18 cellular contexts compared by ENCODE assay signal in genomic region chr10:119973261-119973660, GRCh38.
DNase-seq lines count a peak whose midpoint lies in the region; ATAC-seq and TF ChIP-seq lines count a peak whose summit lies in the region.
"Had no signal": no experiment of that assay in that cellular context is flagged by ENCODE, and none has a peak within 500 bp of the region (broad histone marks: within the 10 kb centered on the region; RNA-seq: fewer than 3 reads in every experiment).

No MANE protein-coding gene starts in this region.

- no peak for TF ChIP-seq EP300 in Ishikawa (IDR thresholded peaks at IDR 0.05; ENCODE audit: borderline replicate concordance)

- CTCF ChIA-PET in RWPE1 (lab: Yijun Ruan, JAX) = interaction anchor here (0.6 kb wide), 1 partner anchor 274 kb away, joined by 3 read pairs; no protein-coding TSS in a partner anchor

- TF ChIP-seq CTCF in RWPE1 (conservative IDR thresholded peaks at IDR 0.05; ENCODE audit: low read depth) = no peak
- no peak for TF ChIP-seq CTCF in fibroblast of villous mesenchyme (IDR thresholded peaks at IDR 0.05; ENCODE audit: insufficient read depth, low read depth, low read length)

- no peak for ATAC-seq in GM18867 (IDR thresholded peaks at IDR 0.05; ENCODE audit: unreplicated experiment)
- no peak for ATAC-seq in GM18873 (IDR thresholded peaks at IDR 0.05; ENCODE audit: low FRiP score, unreplicated experiment)
- ATAC-seq in HG03354 (IDR thresholded peaks at IDR 0.05; ENCODE audit: poor library complexity, severe bottlenecking, unreplicated experiment) = no peak

- H3K27ac ChIP-seq in RWPE1 = no peak overlapping the region
- H3K27ac ChIP-seq: colonic mucosa, epithelial cell of prostate, right atrium auricular region, VCaP had no signal

- POLR2A ChIA-PET in RWPE1 (lab: Yijun Ruan, JAX; ENCODE audit: low non-redundant PET) = no interaction called here

- no peak overlapping the region for H3K4me3 ChIP-seq in fibroblast of villous mesenchyme (ENCODE audit: low read depth, low read length)
- H3K4me3 ChIP-seq: colonic mucosa, right atrium auricular region had no signal

- peak; percentile 35 for TF ChIP-seq RAD21 in Ishikawa (IDR thresholded peaks at IDR 0.05; ENCODE audit: low read depth)

- DNase-seq in EL (peak; percentile 16), RWPE1 (ENCODE audit: low spot score) (peak; percentile 16), fibroblast of villous mesenchyme (ENCODE audit: low read depth) (peak; percentile 3), GM19238 (ENCODE audit: insufficient read length, low spot score) (no peak)
- DNase-seq: activated CD8-positive, alpha-beta memory T cell treated with anti-CD3 and anti-CD28 coated beads for 24 hours; anterior cingulate cortex; BE2C; colonic mucosa; GOT3; islet precursor cell; NCI-H1436 had no signal

TF ChIP-seq in Ishikawa, 13 proteins besides CTCF, POLR2A, EP300 and RAD21:
- TF ChIP-seq CREB1 (IDR thresholded peaks at IDR 0.05; ENCODE audit: low read depth) = no peak
